13 cellular contexts compared by ENCODE assay signal in the genomic region with DNA sequence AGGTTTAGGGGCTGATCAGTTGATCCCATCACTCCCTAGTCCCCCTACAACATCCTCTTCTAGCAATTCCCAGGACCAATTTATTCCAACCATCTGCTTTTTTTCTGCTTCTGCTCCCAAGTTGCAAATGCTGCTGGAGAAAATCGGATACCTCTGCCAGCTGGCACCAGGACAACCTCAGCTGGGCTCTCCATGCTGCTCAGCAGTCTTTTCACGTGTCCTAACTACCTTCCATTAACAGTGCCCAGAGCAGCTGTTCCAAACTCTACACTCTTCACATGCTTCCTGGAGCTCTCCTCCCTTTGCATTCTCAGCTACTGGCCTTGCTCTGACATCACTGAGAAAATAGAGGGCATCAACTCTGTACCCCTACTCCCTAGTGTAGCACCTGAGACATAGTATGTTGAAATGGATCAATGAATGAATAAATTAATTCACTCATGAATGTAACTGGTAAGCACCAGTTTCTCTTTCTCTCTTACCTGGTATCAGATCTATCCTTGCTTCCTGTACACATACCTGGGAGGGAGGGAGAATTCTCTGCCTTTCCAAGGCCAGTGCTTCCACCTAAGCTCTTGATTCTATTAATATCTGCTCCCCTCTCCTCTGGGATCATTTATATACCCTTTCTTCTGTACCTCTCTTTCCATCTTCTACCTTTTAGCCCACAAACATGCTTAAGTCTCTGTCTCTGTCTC.
A peak's percentile ranks its signal among the peaks of the same experiment; 100 is the strongest.
DNase-seq lines count a peak whose midpoint lies in the region; ATAC-seq and TF ChIP-seq lines count a peak whose summit lies in the region.
"Had no signal": no experiment of that assay in that cellular context is flagged by ENCODE, and none has a peak within 500 bp of the region (broad histone marks: within the 10 kb centered on the region; RNA-seq: fewer than 3 reads in every experiment).

No MANE protein-coding gene starts in this region.

- H3K27me3 Mint-ChIP-seq in activated CD4-positive, alpha-beta T cell treated with anti-CD3 and anti-CD28 coated beads, Interleukin-2, amount 10 ng/mL, durations not matched to agents 7 days and 5 days: peaks cover 13% of the 10 kb centered on the region

- no peaks in the 10 kb centered on the region for H3K4me1 Mint-ChIP-seq in activated CD4-positive, alpha-beta T cell treated with anti-CD3 and anti-CD28 coated beads, Interleukin-2, amount 10 ng/mL, durations not matched to agents 7 days and 5 days
- H3K4me1 Mint-ChIP-seq: immature natural killer cell had no signal

- H3K36me3 Mint-ChIP-seq in activated CD4-positive, alpha-beta T cell treated with anti-CD3 and anti-CD28 coated beads, Interleukin-2, amount 10 ng/mL, durations not matched to agents 7 days and 5 days (ENCODE audit: low read depth): no peaks in the 10 kb centered on the region
- H3K36me3 Mint-ChIP-seq: immature natural killer cell had no signal

- peak; percentile 98 for DNase-seq in DMS 273 (lab: John Stamatoyannopoulos, UW; ENCODE audit: unreplicated experiment)
- peak; percentile 55 to 90 for DNase-seq in NCI-H2081 (lab: John Stamatoyannopoulos, UW)
- DNase-seq in astrocyte of the hippocampus (ENCODE audit: low read depth, low spot score): peak; percentile 55
- peak; percentile 43 for DNase-seq in midbrain (lab: John Stamatoyannopoulos, UW)
- no peak for DNase-seq in islet precursor cell
- no peak for DNase-seq in T-helper 9 cell
- DNase-seq in foreskin keratinocyte: no peak
- no peak for DNase-seq in activated CD4-positive, alpha-beta T cell treated with anti-CD3 and anti-CD28 coated beads, Interleukin-2, amount 10 ng/mL, durations not matched to agents 7 days and 5 days
- DNase-seq: AML-193; immature natural killer cell; PC-3; stimulated activated CD4-positive, alpha-beta T cell treated with anti-CD3 and anti-CD28 coated beads, Interleukin-2, amount 100 ng/mL, for 24 hours had no signal

- no peaks in the 10 kb centered on the region for H3K27me3 ChIP-seq in foreskin keratinocyte

- POLR2A ChIA-PET in activated CD4-positive, alpha-beta T cell treated with anti-CD3 and anti-CD28 coated beads, Interleukin-2, amount 10 ng/mL, durations not matched to agents 7 days and 5 days (lab: Charles Lee): no interaction called here

- H3K4me3 Mint-ChIP-seq in activated CD4-positive, alpha-beta T cell treated with anti-CD3 and anti-CD28 coated beads, Interleukin-2, amount 10 ng/mL, durations not matched to agents 7 days and 5 days: no peak overlapping the region
- H3K4me3 Mint-ChIP-seq: immature natural killer cell had no signal

- CTCF ChIA-PET in activated CD4-positive, alpha-beta T cell treated with anti-CD3 and anti-CD28 coated beads, Interleukin-2, amount 10 ng/mL, durations not matched to agents 7 days and 5 days (lab: Charles Lee): interaction anchor here (0.8 to 1.3 kb wide), 2 partner anchors 12 to 21 kb away, joined by 3 read pairs; no protein-coding TSS in a partner anchor

- no peak overlapping the region for H3K27ac ChIP-seq in foreskin keratinocyte

- no peaks in the 10 kb centered on the region for H3K9me3 Mint-ChIP-seq in activated CD4-positive, alpha-beta T cell treated with anti-CD3 and anti-CD28 coated beads, Interleukin-2, amount 10 ng/mL, durations not matched to agents 7 days and 5 days
- H3K9me3 Mint-ChIP-seq: immature natural killer cell had no signal

- H3K27ac Mint-ChIP-seq in activated CD4-positive, alpha-beta T cell treated with anti-CD3 and anti-CD28 coated beads, Interleukin-2, amount 10 ng/mL, durations not matched to agents 7 days and 5 days: no peak overlapping the region
- H3K27ac Mint-ChIP-seq: immature natural killer cell had no signal

- no peak for ATAC-seq in foreskin keratinocyte
- ATAC-seq: K562, PC-3 had no signal

- TF ChIP-seq CTCF in foreskin keratinocyte (conservative IDR thresholded peaks at IDR 0.05): no peak

- H3K4me1 ChIP-seq in foreskin keratinocyte: no peaks in the 10 kb centered on the region

Comparison
In these comparisons a context has a peak if more than half of its experiments do, and no peak if none do; other contexts are left out.
1. DNase-seq: peak in DMS 273 (single experiment), NCI-H2081 (2 of 2), astrocyte of the hippocampus (single experiment) and midbrain (single experiment); none in islet precursor cell (single experiment), T-helper 9 cell (single experiment), foreskin keratinocyte (0 of 2) and activated CD4-positive, alpha-beta T cell treated with anti-CD3 and anti-CD28 coated beads, Interleukin-2, amount 10 ng/mL, durations not matched to agents 7 days and 5 days (single experiment).